In the genomic region with DNA sequence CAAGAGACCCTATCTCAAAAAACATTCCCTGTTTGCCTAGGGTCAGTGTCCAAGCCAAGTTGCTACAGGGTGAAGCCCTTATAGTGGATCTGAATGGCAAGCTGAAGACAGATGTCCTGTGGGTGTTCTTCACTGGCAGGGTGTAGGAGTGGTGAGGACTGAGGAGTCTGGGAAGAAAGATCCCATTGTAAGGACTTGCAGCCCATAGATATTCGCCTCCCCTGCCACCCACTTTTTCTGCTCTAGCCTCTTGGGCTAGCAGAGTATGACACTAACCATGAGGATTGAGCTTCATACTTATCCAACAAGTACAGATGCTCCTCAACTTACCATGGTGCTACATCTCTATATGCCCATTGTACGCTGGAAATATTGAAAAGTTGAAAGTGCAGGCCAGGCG, we compare ENCODE assay signal across 1 cellular context.
TF ChIP-seq lines count a peak whose summit lies in the region.

No MANE protein-coding gene starts in this region.

TF ChIP-seq in HEK293, 187 proteins besides CTCF, POLR2A, EP300 and RAD21 (continued from another document):
- TF ChIP-seq, protein P1, sequence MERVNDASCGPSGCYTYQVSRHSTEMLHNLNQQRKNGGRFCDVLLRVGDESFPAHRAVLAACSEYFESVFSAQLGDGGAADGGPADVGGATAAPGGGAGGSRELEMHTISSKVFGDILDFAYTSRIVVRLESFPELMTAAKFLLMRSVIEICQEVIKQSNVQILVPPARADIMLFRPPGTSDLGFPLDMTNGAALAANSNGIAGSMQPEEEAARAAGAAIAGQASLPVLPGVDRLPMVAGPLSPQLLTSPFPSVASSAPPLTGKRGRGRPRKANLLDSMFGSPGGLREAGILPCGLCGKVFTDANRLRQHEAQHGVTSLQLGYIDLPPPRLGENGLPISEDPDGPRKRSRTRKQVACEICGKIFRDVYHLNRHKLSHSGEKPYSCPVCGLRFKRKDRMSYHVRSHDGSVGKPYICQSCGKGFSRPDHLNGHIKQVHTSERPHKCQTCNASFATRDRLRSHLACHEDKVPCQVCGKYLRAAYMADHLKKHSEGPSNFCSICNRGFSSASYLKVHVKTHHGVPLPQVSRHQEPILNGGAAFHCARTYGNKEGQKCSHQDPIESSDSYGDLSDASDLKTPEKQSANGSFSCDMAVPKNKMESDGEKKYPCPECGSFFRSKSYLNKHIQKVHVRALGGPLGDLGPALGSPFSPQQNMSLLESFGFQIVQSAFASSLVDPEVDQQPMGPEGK (tag by site-specific recombination; IDR thresholded peaks at IDR 0.05), result no peak
- TF ChIP-seq ZNF600 (tag by site-specific recombination; IDR thresholded peaks at IDR 0.05) (no peak), ZBTB21 (tag by site-specific recombination; IDR thresholded peaks at IDR 0.05) (no peak), SP7 (tag by site-specific recombination; IDR thresholded peaks at IDR 0.05) (no peak), YY2 (tag by site-specific recombination; IDR thresholded peaks at IDR 0.05) (no peak), HOXC10 (CRISPR knock-in tag; IDR thresholded peaks at IDR 0.05) (no peak), ZFP3 (tag by site-specific recombination; IDR thresholded peaks at IDR 0.05; ENCODE audit: low read depth) (no peak), MZF1 (tag by site-specific recombination; IDR thresholded peaks at IDR 0.05; ENCODE audit: borderline replicate concordance) (no peak)
- TF ChIP-seq, protein P2, sequence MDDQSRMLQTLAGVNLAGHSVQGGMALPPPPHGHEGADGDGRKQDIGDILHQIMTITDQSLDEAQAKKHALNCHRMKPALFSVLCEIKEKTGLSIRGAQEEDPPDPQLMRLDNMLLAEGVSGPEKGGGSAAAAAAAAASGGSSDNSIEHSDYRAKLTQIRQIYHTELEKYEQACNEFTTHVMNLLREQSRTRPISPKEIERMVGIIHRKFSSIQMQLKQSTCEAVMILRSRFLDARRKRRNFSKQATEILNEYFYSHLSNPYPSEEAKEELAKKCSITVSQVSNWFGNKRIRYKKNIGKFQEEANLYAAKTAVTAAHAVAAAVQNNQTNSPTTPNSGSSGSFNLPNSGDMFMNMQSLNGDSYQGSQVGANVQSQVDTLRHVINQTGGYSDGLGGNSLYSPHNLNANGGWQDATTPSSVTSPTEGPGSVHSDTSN (CRISPR knock-in tag; IDR thresholded peaks at IDR 0.05), result no peak
